Comparison of ENCODE assay signal across 12 cellular contexts in the genomic region with DNA sequence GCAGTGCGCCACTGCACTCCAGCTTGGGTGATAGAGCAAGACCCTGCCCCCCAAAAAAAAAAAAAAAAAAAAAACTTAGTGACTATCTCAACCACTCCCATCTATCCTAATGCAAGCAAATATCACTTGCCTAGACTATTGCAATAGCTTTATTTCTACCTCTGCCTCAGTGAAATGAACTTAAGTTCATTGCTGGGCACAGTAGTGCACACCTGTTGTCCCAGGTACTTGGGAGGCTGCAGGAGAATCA. TPM values are rescaled to one million over a fixed set of nuclear protein-coding genes. Genes with fewer than 3 reads are reported as not detected.
A peak's percentile ranks its signal among the peaks of the same experiment; 100 is the strongest.
DNase-seq lines count a peak whose midpoint lies in the region; ATAC-seq, FAIRE-seq and TF ChIP-seq lines count a peak whose summit lies in the region.
"Had no signal": no experiment of that assay in that cellular context is flagged by ENCODE, and none has a peak within 500 bp of the region (broad histone marks: within the 10 kb centered on the region; RNA-seq: fewer than 3 reads in every experiment).

No MANE protein-coding gene starts in this region.

- H3K27me3 ChIP-seq in HepG2 (ENCODE audit: control insufficient read depth in 1 of 2, insufficient read depth in 2 of 2, low read length in 2 of 2) (no peaks in the 10 kb centered on the region; a peak in 1 of 5 replicates), right lobe of liver (no peaks in the 10 kb centered on the region)
- H3K27me3 ChIP-seq: colonic mucosa, SJCRH30 had no signal

- 88% methylated on average over 1 of the region's 1 CpG for WGBS in HepG2 (ENCODE audit: low lambda C conversion rate)
- no CpG with 5 or more reads among the region's 1 CpG for WGBS in right lobe of liver (ENCODE audit: insufficient coverage, low coverage, low lambda C conversion rate, missing lambda C conversion rate)

- H3K4me2 ChIP-seq in HepG2 (ENCODE audit: low read depth, low read length), result no peak overlapping the region

- DNase-seq in HepG2 (ENCODE audit: low spot score) (no peak), right lobe of liver (no peak), type B pancreatic cell (ENCODE audit: extremely low spot score, unreplicated experiment) (no peak), kidney tubule cell (ENCODE audit: low spot score) (no peak), HEK293T (ENCODE audit: extremely low spot score) (no peak)
- no peak for DNase-seq in activated CD8-positive, alpha-beta T cell treated with anti-CD3 and anti-CD28 coated beads for 36 hours
- DNase-seq: colonic mucosa, GF-D8, NCI-H1105 treated with DMSO at 0.1 percent for 48 hours, NCI-H526, SJCRH30, trophoblast cell had no signal

- peaks cover 81% of the 10 kb centered on the region for H3K36me3 Mint-ChIP-seq in activated CD8-positive, alpha-beta T cell treated with anti-CD3 and anti-CD28 coated beads for 36 hours (ENCODE audit: low read depth)
- H3K36me3 Mint-ChIP-seq in type B pancreatic cell, result peaks cover 47% of the 10 kb centered on the region

- H3K9ac ChIP-seq in HepG2 (ENCODE audit: insufficient read depth, low read depth, low read length), result no peak overlapping the region

- H3K36me3 ChIP-seq in HepG2 (replicated peaks in 1 of 2; ENCODE audit: control insufficient read depth in 1 of 2, insufficient read depth in 2 of 2, low read length in 2 of 2) (peaks cover 10 to 25% of the 10 kb centered on the region in 2 experiments), right lobe of liver (peaks cover 0 to 35% (median 10%) of the 10 kb centered on the region in 4 donors)

- POLR2A ChIA-PET in HepG2 (lab: Yijun Ruan, JAX) (interaction anchor here (2.3 kb wide), 1 partner anchor 39 kb away, joined by 8 read pairs; the partner anchor contains the start of genes MGAT2 and RPL36AL), HEK293T (lab: Yijun Ruan, JAX) (interaction anchor here (1.2 kb wide), 1 partner anchor 13 kb away, joined by 3 read pairs; no protein-coding TSS in a partner anchor)
- POLR2A ChIA-PET in activated CD8-positive, alpha-beta T cell treated with anti-CD3 and anti-CD28 coated beads for 36 hours (lab: Charles Lee), result interaction anchor here (0.6 to 1.7 kb wide), 3 partner anchors 14 to 56 kb away, joined by 3 to 8 read pairs (median 4); partner anchors contain the start of gene DNAAF2

- peak overlapping the region; percentile 57 for H3K27ac Mint-ChIP-seq in activated CD8-positive, alpha-beta T cell treated with anti-CD3 and anti-CD28 coated beads for 36 hours
- peak overlapping the region; percentile 26 for H3K27ac Mint-ChIP-seq in type B pancreatic cell

- peaks cover 2% of the 10 kb centered on the region for H3K27me3 Mint-ChIP-seq in activated CD8-positive, alpha-beta T cell treated with anti-CD3 and anti-CD28 coated beads for 36 hours
- peaks cover 8% of the 10 kb centered on the region for H3K27me3 Mint-ChIP-seq in type B pancreatic cell

- no peak overlapping the region for H2AFZ ChIP-seq in HepG2 (ENCODE audit: low read length)

- no peak for TF ChIP-seq EP300 in HepG2 (IDR thresholded peaks at IDR 0.05; ENCODE audit: low read depth in 2 of 2, low read length in 2 of 2)
- no peak for TF ChIP-seq EP300 in HepG2 (CRISPR knock-in tag; IDR thresholded peaks at IDR 0.05; ENCODE audit: borderline replicate concordance)

- no peaks in the 10 kb centered on the region for H3K9me3 Mint-ChIP-seq in activated CD8-positive, alpha-beta T cell treated with anti-CD3 and anti-CD28 coated beads for 36 hours
- H3K9me3 Mint-ChIP-seq in type B pancreatic cell, result no peaks in the 10 kb centered on the region

- TF ChIP-seq POLR2A in HepG2 (IDR thresholded peaks at IDR 0.05; ENCODE audit: insufficient read depth in 1 of 2, low read depth in 2 of 2, low read length in 2 of 2) (no peak), right lobe of liver (IDR thresholded peaks at IDR 0.05) (no peak)

- no peak for TF ChIP-seq RAD21 in HepG2 (CRISPR knock-in tag; IDR thresholded peaks at IDR 0.05)

- peak overlapping the region; percentile 91 for H3K4me3 Mint-ChIP-seq in activated CD8-positive, alpha-beta T cell treated with anti-CD3 and anti-CD28 coated beads for 36 hours
- H3K4me3 Mint-ChIP-seq in type B pancreatic cell, result no peak overlapping the region

- ATAC-seq in HepG2 (no peak), right lobe of liver (no peak)
- ATAC-seq in activated CD8-positive, alpha-beta T cell treated with anti-CD3 and anti-CD28 coated beads for 36 hours, result no peak

- H3K4me1 ChIP-seq in HepG2 (ENCODE audit: insufficient read depth, low read length) (peaks cover 30% of the 10 kb centered on the region), right lobe of liver (peaks cover 0 to 26% (median 6%) of the 10 kb centered on the region in 4 donors)
- H3K4me1 ChIP-seq: colonic mucosa, SJCRH30 had no signal

- TF ChIP-seq CTCF in HepG2 (CRISPR knock-in tag; IDR thresholded peaks at IDR 0.05) (no peak), right lobe of liver (IDR thresholded peaks at IDR 0.05) (no peak), type B pancreatic cell (conservative IDR thresholded peaks at IDR 0.05) (no peak)
- TF ChIP-seq CTCF in activated CD8-positive, alpha-beta T cell treated with anti-CD3 and anti-CD28 coated beads for 36 hours (IDR thresholded peaks at IDR 0.05), result no peak

- in situ Hi-C loops in HepG2 (cut with HindIII; ENCODE audit: extremely low pct_ligation_motif_present, low pct_unique_long_range_greater_than_20kb), result no loop called here

- H3K79me2 ChIP-seq in HepG2 (ENCODE audit: insufficient read depth, low read length), result peaks cover 61% of the 10 kb centered on the region

- peaks cover 56% of the 10 kb centered on the region for H3K4me1 Mint-ChIP-seq in activated CD8-positive, alpha-beta T cell treated with anti-CD3 and anti-CD28 coated beads for 36 hours (ENCODE audit: low read depth)
- H3K4me1 Mint-ChIP-seq in type B pancreatic cell (ENCODE audit: unreplicated experiment), result peaks cover 34% of the 10 kb centered on the region

- H3K27ac ChIP-seq in HepG2 (ENCODE audit: extremely low read length, insufficient read depth, low read length) (no peak overlapping the region), right lobe of liver (no peak overlapping the region)
- H3K27ac ChIP-seq: colonic mucosa, SJCRH30 had no signal

- intact Hi-C loops in HepG2 (cut with micrococcal nuclease; ENCODE audit: unreplicated experiment), result no loop called here
- intact Hi-C loops in right lobe of liver (cut with DNase I), result no loop called here
- intact Hi-C loops in activated CD8-positive, alpha-beta T cell treated with anti-CD3 and anti-CD28 coated beads for 36 hours (cut with micrococcal nuclease), result no loop called here

- FAIRE-seq in HepG2 (lab: Jason Lieb, UNC), result no peak

- H3K9me3 ChIP-seq in HepG2 (ENCODE audit: low read length) (no peaks in the 10 kb centered on the region), right lobe of liver (no peaks in the 10 kb centered on the region)
- H3K9me3 ChIP-seq: colonic mucosa, SJCRH30 had no signal

- no peak overlapping the region for H3K4me3 ChIP-seq in HepG2 (replicated peaks in 1 of 3; ENCODE audit: insufficient read depth in 1 of 3, low read depth in 2 of 3, low read length in 3 of 3)
- H3K4me3 ChIP-seq in right lobe of liver, result no peak overlapping the region
- H3K4me3 ChIP-seq: colonic mucosa, SJCRH30 had no signal

- no TSS peak for BruUV-seq in HepG2 (replicated peaks; lab: Mats Ljungman, UMichigan)

- CTCF ChIA-PET in HepG2 (lab: Yijun Ruan, JAX; ENCODE audit: low intra/inter-chr PET ratio, low total read pairs) (no interaction called here), HEK293T (lab: Yijun Ruan, JAX) (interaction anchor here (0.5 kb wide), 1 partner anchor 114 kb away, joined by 5 read pairs; no protein-coding TSS in a partner anchor)
- CTCF ChIA-PET in activated CD8-positive, alpha-beta T cell treated with anti-CD3 and anti-CD28 coated beads for 36 hours (lab: Charles Lee), result interaction anchor here (1.7 kb wide), 1 partner anchor 120 kb away, joined by 5 read pairs; no protein-coding TSS in a partner anchor

- H4K20me1 ChIP-seq in HepG2 (ENCODE audit: insufficient read depth, low read length), result peaks cover 57% of the 10 kb centered on the region

RNA-seq across cellular contexts. Expression of gene RPS29, which starts 4.3 kb away (rescaled TPM):
- total RNA-seq in HepG2 (2016; rRNA removed; fragmentation: Illumina TruSeq; extraction: Trizol), result 3,901 and 4,303 TPM in 2 replicates
- total RNA-seq in HepG2 (2016; cell fraction: cytosol; rRNA removed; fragmentation: Illumina TruSeq; extraction: Trizol; ENCODE audit: low read depth), result 8,184 and 8,598 TPM in 2 replicates
- total RNA-seq in HepG2 (2016; cell fraction: insoluble cytoplasmic fraction; rRNA removed; fragmentation: Illumina TruSeq; extraction: Trizol), result 4,185 and 4,312 TPM in 2 replicates
- 10,515 and 11,473 TPM in 2 replicates for total RNA-seq in HepG2 (2016; cell fraction: membrane; rRNA removed; fragmentation: Illumina TruSeq; extraction: Trizol)
- 1,563 and 1,683 TPM in 2 replicates for total RNA-seq in HepG2 (2016; cell fraction: nucleus; rRNA removed; fragmentation: Illumina TruSeq; extraction: Trizol)
- 7,896 and 8,215 TPM in 2 replicates for polyA plus RNA-seq in HepG2 (2011; rRNA removed)
- 23,106 and 23,761 TPM in 2 replicates for polyA plus RNA-seq in HepG2 (2011; cell fraction: cytosol; rRNA removed)
- polyA plus RNA-seq in HepG2 (2011; cell fraction: nucleus; rRNA removed), result 3,131 and 3,133 TPM in 2 replicates
- polyA plus RNA-seq in HepG2 (2012), result 7,846 and 11,802 TPM in 2 replicates
- polyA plus RNA-seq in HepG2 (2016; cell fraction: cytosol; fragmentation: Illumina TruSeq; extraction: Trizol; ENCODE audit: low read depth), result 7,461 and 7,652 TPM in 2 replicates
- polyA plus RNA-seq in HepG2 (2016; cell fraction: insoluble cytoplasmic fraction; fragmentation: Illumina TruSeq; extraction: Trizol; ENCODE audit: low read depth), result 2,305 and 2,788 TPM in 2 replicates
- 6,369 and 7,188 TPM in 2 replicates for polyA plus RNA-seq in HepG2 (2016; cell fraction: membrane; fragmentation: Illumina TruSeq; extraction: Trizol; ENCODE audit: low read depth)
- 1,882 and 2,182 TPM in 2 replicates for polyA plus RNA-seq in HepG2 (2016; cell fraction: nucleus; fragmentation: Illumina TruSeq; extraction: Trizol; ENCODE audit: insufficient read depth, low read depth)
- polyA minus RNA-seq in HepG2 (2011; rRNA and poly(A)+ RNA removed; ENCODE audit: low replicate concordance), result 1,545 and 1,558 TPM in 2 replicates
- 502 and 598 TPM in 2 replicates for polyA minus RNA-seq in HepG2 (2011; cell fraction: cytosol; rRNA and poly(A)+ RNA removed)
- polyA minus RNA-seq in HepG2 (2011; cell fraction: nucleus; rRNA and poly(A)+ RNA removed), result 266 and 310 TPM in 2 replicates
- total RNA-seq in right lobe of liver, result 1,000 to 10,000 TPM in 2 of 6 experiments, 100 to 1,000 TPM in 4; 431 to 1,761 (median 531) TPM
- 1,000 to 10,000 TPM; 2,041 to 2,284 TPM for total RNA-seq in activated CD8-positive, alpha-beta T cell treated with anti-CD3 and anti-CD28 coated beads for 36 hours
- 1,493 and 1,875 TPM in 2 replicates for total RNA-seq in type B pancreatic cell (ENCODE audit: low replicate concordance)

RNA-seq across cellular contexts. Expression of gene LRR1, which starts 16.9 kb away (rescaled TPM):
- total RNA-seq in HepG2 (2016; rRNA removed; fragmentation: Illumina TruSeq; extraction: Trizol) (36.2 and 49.8 TPM in 2 replicates), right lobe of liver (1 to 10 TPM; 3.1 to 5.6 (median 4.3) TPM), type B pancreatic cell (ENCODE audit: low replicate concordance) (12.5 and 20.1 TPM in 2 replicates)
- 25.3 and 29.2 TPM in 2 replicates for total RNA-seq in HepG2 (2016; cell fraction: cytosol; rRNA removed; fragmentation: Illumina TruSeq; extraction: Trizol; ENCODE audit: low read depth)
- 37.2 and 49.2 TPM in 2 replicates for total RNA-seq in HepG2 (2016; cell fraction: insoluble cytoplasmic fraction; rRNA removed; fragmentation: Illumina TruSeq; extraction: Trizol)
- 30.8 and 32.4 TPM in 2 replicates for total RNA-seq in HepG2 (2016; cell fraction: membrane; rRNA removed; fragmentation: Illumina TruSeq; extraction: Trizol)
- total RNA-seq in HepG2 (2016; cell fraction: nucleus; rRNA removed; fragmentation: Illumina TruSeq; extraction: Trizol), result 18.7 and 21.3 TPM in 2 replicates
- 3.9 and 7.0 TPM in 2 replicates for polyA plus RNA-seq in HepG2 (2011; rRNA removed)
- 4.2 and 4.3 TPM in 2 replicates for polyA plus RNA-seq in HepG2 (2011; cell fraction: cytosol; rRNA removed)
- polyA plus RNA-seq in HepG2 (2011; cell fraction: nucleus; rRNA removed), result 1.9 and 2.1 TPM in 2 replicates
- polyA plus RNA-seq in HepG2 (2012), result 4.8 and 6.0 TPM in 2 replicates
- 14.3 and 17.0 TPM in 2 replicates for polyA plus RNA-seq in HepG2 (2016; cell fraction: cytosol; fragmentation: Illumina TruSeq; extraction: Trizol; ENCODE audit: low read depth)
- polyA plus RNA-seq in HepG2 (2016; cell fraction: insoluble cytoplasmic fraction; fragmentation: Illumina TruSeq; extraction: Trizol; ENCODE audit: low read depth), result 36.2 and 39.0 TPM in 2 replicates
- 16.8 and 17.0 TPM in 2 replicates for polyA plus RNA-seq in HepG2 (2016; cell fraction: membrane; fragmentation: Illumina TruSeq; extraction: Trizol; ENCODE audit: low read depth)
- 17.4 and 22.9 TPM in 2 replicates for polyA plus RNA-seq in HepG2 (2016; cell fraction: nucleus; fragmentation: Illumina TruSeq; extraction: Trizol; ENCODE audit: insufficient read depth, low read depth)
- polyA minus RNA-seq in HepG2 (2011; rRNA and poly(A)+ RNA removed; ENCODE audit: low replicate concordance), result 6.5 and 13.4 TPM in 2 replicates
- 3.0 and 4.6 TPM in 2 replicates for polyA minus RNA-seq in HepG2 (2011; cell fraction: cytosol; rRNA and poly(A)+ RNA removed)
- polyA minus RNA-seq in HepG2 (2011; cell fraction: nucleus; rRNA and poly(A)+ RNA removed), result 9.0 and 10.3 TPM in 2 replicates
- 10 to 100 TPM; 44.3 to 46.4 TPM for total RNA-seq in activated CD8-positive, alpha-beta T cell treated with anti-CD3 and anti-CD28 coated beads for 36 hours

RNA-seq across cellular contexts. Expression of gene RPL36AL, which starts 38.5 kb away (rescaled TPM):
- total RNA-seq in HepG2 (2016; rRNA removed; fragmentation: Illumina TruSeq; extraction: Trizol) (294 and 383 TPM in 2 replicates), right lobe of liver (100 to 1,000 TPM in 2 of 6 experiments, 10 to 100 TPM in 4; 67.4 to 157 (median 82.7) TPM), type B pancreatic cell (ENCODE audit: low replicate concordance) (134 and 156 TPM in 2 replicates)
- 88.6 and 90.1 TPM in 2 replicates for total RNA-seq in HepG2 (2016; cell fraction: cytosol; rRNA removed; fragmentation: Illumina TruSeq; extraction: Trizol; ENCODE audit: low read depth)
- total RNA-seq in HepG2 (2016; cell fraction: insoluble cytoplasmic fraction; rRNA removed; fragmentation: Illumina TruSeq; extraction: Trizol), result 283 and 392 TPM in 2 replicates
- 101 and 102 TPM in 2 replicates for total RNA-seq in HepG2 (2016; cell fraction: membrane; rRNA removed; fragmentation: Illumina TruSeq; extraction: Trizol)
- total RNA-seq in HepG2 (2016; cell fraction: nucleus; rRNA removed; fragmentation: Illumina TruSeq; extraction: Trizol), result 94.7 and 104 TPM in 2 replicates
- polyA plus RNA-seq in HepG2 (2011; rRNA removed), result 84.2 and 90.0 TPM in 2 replicates
- 86.6 and 126 TPM in 2 replicates for polyA plus RNA-seq in HepG2 (2011; cell fraction: cytosol; rRNA removed)
- polyA plus RNA-seq in HepG2 (2011; cell fraction: nucleus; rRNA removed), result 25.3 and 33.1 TPM in 2 replicates
- 175 and 257 TPM in 2 replicates for polyA plus RNA-seq in HepG2 (2012)
- polyA plus RNA-seq in HepG2 (2016; cell fraction: cytosol; fragmentation: Illumina TruSeq; extraction: Trizol; ENCODE audit: low read depth), result 98.6 and 103 TPM in 2 replicates
- 442 and 461 TPM in 2 replicates for polyA plus RNA-seq in HepG2 (2016; cell fraction: insoluble cytoplasmic fraction; fragmentation: Illumina TruSeq; extraction: Trizol; ENCODE audit: low read depth)
- 108 and 109 TPM in 2 replicates for polyA plus RNA-seq in HepG2 (2016; cell fraction: membrane; fragmentation: Illumina TruSeq; extraction: Trizol; ENCODE audit: low read depth)
- 176 and 178 TPM in 2 replicates for polyA plus RNA-seq in HepG2 (2016; cell fraction: nucleus; fragmentation: Illumina TruSeq; extraction: Trizol; ENCODE audit: insufficient read depth, low read depth)
- 4.9 and 21.4 TPM in 2 replicates for polyA minus RNA-seq in HepG2 (2011; rRNA and poly(A)+ RNA removed; ENCODE audit: low replicate concordance)
- polyA minus RNA-seq in HepG2 (2011; cell fraction: cytosol; rRNA and poly(A)+ RNA removed), result 35.3 and 38.6 TPM in 2 replicates
- 19.6 and 28.7 TPM in 2 replicates for polyA minus RNA-seq in HepG2 (2011; cell fraction: nucleus; rRNA and poly(A)+ RNA removed)
- total RNA-seq in activated CD8-positive, alpha-beta T cell treated with anti-CD3 and anti-CD28 coated beads for 36 hours, result 100 to 1,000 TPM; 214 to 231 TPM

RNA-seq across cellular contexts. Expression of gene MGAT2, which starts 38.7 kb away (rescaled TPM):
- total RNA-seq in HepG2 (2016; rRNA removed; fragmentation: Illumina TruSeq; extraction: Trizol) (47.2 and 51.9 TPM in 2 replicates), right lobe of liver (10 to 100 TPM; 26.1 to 37.0 (median 30.5) TPM), type B pancreatic cell (ENCODE audit: low replicate concordance) (25.6 and 27.0 TPM in 2 replicates)
- 11.1 and 14.0 TPM in 2 replicates for total RNA-seq in HepG2 (2016; cell fraction: cytosol; rRNA removed; fragmentation: Illumina TruSeq; extraction: Trizol; ENCODE audit: low read depth)
- 50.9 and 51.9 TPM in 2 replicates for total RNA-seq in HepG2 (2016; cell fraction: insoluble cytoplasmic fraction; rRNA removed; fragmentation: Illumina TruSeq; extraction: Trizol)
- total RNA-seq in HepG2 (2016; cell fraction: membrane; rRNA removed; fragmentation: Illumina TruSeq; extraction: Trizol), result 47.8 and 48.8 TPM in 2 replicates
- total RNA-seq in HepG2 (2016; cell fraction: nucleus; rRNA removed; fragmentation: Illumina TruSeq; extraction: Trizol), result 35.6 and 35.7 TPM in 2 replicates
- 12.4 and 12.9 TPM in 2 replicates for polyA plus RNA-seq in HepG2 (2011; rRNA removed)
- polyA plus RNA-seq in HepG2 (2011; cell fraction: cytosol; rRNA removed), result 11.6 and 13.5 TPM in 2 replicates
- 4.6 and 5.3 TPM in 2 replicates for polyA plus RNA-seq in HepG2 (2011; cell fraction: nucleus; rRNA removed)
- 4.2 and 5.5 TPM in 2 replicates for polyA plus RNA-seq in HepG2 (2012)
- 9.6 and 11.4 TPM in 2 replicates for polyA plus RNA-seq in HepG2 (2016; cell fraction: cytosol; fragmentation: Illumina TruSeq; extraction: Trizol; ENCODE audit: low read depth)
- 42.7 and 53.6 TPM in 2 replicates for polyA plus RNA-seq in HepG2 (2016; cell fraction: insoluble cytoplasmic fraction; fragmentation: Illumina TruSeq; extraction: Trizol; ENCODE audit: low read depth)
- 30.4 and 34.7 TPM in 2 replicates for polyA plus RNA-seq in HepG2 (2016; cell fraction: membrane; fragmentation: Illumina TruSeq; extraction: Trizol; ENCODE audit: low read depth)
- 41.5 and 42.4 TPM in 2 replicates for polyA plus RNA-seq in HepG2 (2016; cell fraction: nucleus; fragmentation: Illumina TruSeq; extraction: Trizol; ENCODE audit: insufficient read depth, low read depth)
- polyA minus RNA-seq in HepG2 (2011; rRNA and poly(A)+ RNA removed; ENCODE audit: low replicate concordance), result 13.7 and 21.0 TPM in 2 replicates
- 14.9 and 15.9 TPM in 2 replicates for polyA minus RNA-seq in HepG2 (2011; cell fraction: cytosol; rRNA and poly(A)+ RNA removed)
- polyA minus RNA-seq in HepG2 (2011; cell fraction: nucleus; rRNA and poly(A)+ RNA removed), result 10.3 and 10.8 TPM in 2 replicates
- total RNA-seq in activated CD8-positive, alpha-beta T cell treated with anti-CD3 and anti-CD28 coated beads for 36 hours, result 10 to 100 TPM; 30.2 to 32.7 TPM

RNA-seq across cellular contexts. Expression of gene DNAAF2, which starts 53.2 kb away (rescaled TPM):
- total RNA-seq in HepG2 (2016; rRNA removed; fragmentation: Illumina TruSeq; extraction: Trizol) (13.6 and 17.9 TPM in 2 replicates), right lobe of liver (1 to 10 TPM; 2.6 to 9.7 (median 6.0) TPM), type B pancreatic cell (ENCODE audit: low replicate concordance) (14.8 and 16.5 TPM in 2 replicates)
- 4.8 and 5.7 TPM in 2 replicates for total RNA-seq in HepG2 (2016; cell fraction: cytosol; rRNA removed; fragmentation: Illumina TruSeq; extraction: Trizol; ENCODE audit: low read depth)
- 14.5 and 17.7 TPM in 2 replicates for total RNA-seq in HepG2 (2016; cell fraction: insoluble cytoplasmic fraction; rRNA removed; fragmentation: Illumina TruSeq; extraction: Trizol)
- 10.8 and 12.3 TPM in 2 replicates for total RNA-seq in HepG2 (2016; cell fraction: membrane; rRNA removed; fragmentation: Illumina TruSeq; extraction: Trizol)
- total RNA-seq in HepG2 (2016; cell fraction: nucleus; rRNA removed; fragmentation: Illumina TruSeq; extraction: Trizol), result 7.0 and 8.3 TPM in 2 replicates
- 6.1 TPM in 2 replicates for polyA plus RNA-seq in HepG2 (2011; rRNA removed)
- 4.9 and 5.2 TPM in 2 replicates for polyA plus RNA-seq in HepG2 (2011; cell fraction: cytosol; rRNA removed)
- polyA plus RNA-seq in HepG2 (2011; cell fraction: nucleus; rRNA removed), result 2.5 and 2.7 TPM in 2 replicates
- polyA plus RNA-seq in HepG2 (2012), result 7.4 and 8.1 TPM in 2 replicates
- polyA plus RNA-seq in HepG2 (2016; cell fraction: cytosol; fragmentation: Illumina TruSeq; extraction: Trizol; ENCODE audit: low read depth), result 3.3 and 4.7 TPM in 2 replicates
- polyA plus RNA-seq in HepG2 (2016; cell fraction: insoluble cytoplasmic fraction; fragmentation: Illumina TruSeq; extraction: Trizol; ENCODE audit: low read depth), result 17.1 and 19.1 TPM in 2 replicates
- polyA plus RNA-seq in HepG2 (2016; cell fraction: membrane; fragmentation: Illumina TruSeq; extraction: Trizol; ENCODE audit: low read depth), result 7.1 and 7.4 TPM in 2 replicates
- 9.5 and 10.7 TPM in 2 replicates for polyA plus RNA-seq in HepG2 (2016; cell fraction: nucleus; fragmentation: Illumina TruSeq; extraction: Trizol; ENCODE audit: insufficient read depth, low read depth)
- polyA minus RNA-seq in HepG2 (2011; rRNA and poly(A)+ RNA removed; ENCODE audit: low replicate concordance), result 2.7 and 3.1 TPM in 2 replicates
- polyA minus RNA-seq in HepG2 (2011; cell fraction: cytosol; rRNA and poly(A)+ RNA removed), result 3.6 and 4.2 TPM in 2 replicates
- polyA minus RNA-seq in HepG2 (2011; cell fraction: nucleus; rRNA and poly(A)+ RNA removed), result 3.1 and 4.5 TPM in 2 replicates
- 10 to 100 TPM; 10.4 to 11.0 TPM for total RNA-seq in activated CD8-positive, alpha-beta T cell treated with anti-CD3 and anti-CD28 coated beads for 36 hours
